ENCODE assay signal across 1 cellular context in the genomic region with DNA sequence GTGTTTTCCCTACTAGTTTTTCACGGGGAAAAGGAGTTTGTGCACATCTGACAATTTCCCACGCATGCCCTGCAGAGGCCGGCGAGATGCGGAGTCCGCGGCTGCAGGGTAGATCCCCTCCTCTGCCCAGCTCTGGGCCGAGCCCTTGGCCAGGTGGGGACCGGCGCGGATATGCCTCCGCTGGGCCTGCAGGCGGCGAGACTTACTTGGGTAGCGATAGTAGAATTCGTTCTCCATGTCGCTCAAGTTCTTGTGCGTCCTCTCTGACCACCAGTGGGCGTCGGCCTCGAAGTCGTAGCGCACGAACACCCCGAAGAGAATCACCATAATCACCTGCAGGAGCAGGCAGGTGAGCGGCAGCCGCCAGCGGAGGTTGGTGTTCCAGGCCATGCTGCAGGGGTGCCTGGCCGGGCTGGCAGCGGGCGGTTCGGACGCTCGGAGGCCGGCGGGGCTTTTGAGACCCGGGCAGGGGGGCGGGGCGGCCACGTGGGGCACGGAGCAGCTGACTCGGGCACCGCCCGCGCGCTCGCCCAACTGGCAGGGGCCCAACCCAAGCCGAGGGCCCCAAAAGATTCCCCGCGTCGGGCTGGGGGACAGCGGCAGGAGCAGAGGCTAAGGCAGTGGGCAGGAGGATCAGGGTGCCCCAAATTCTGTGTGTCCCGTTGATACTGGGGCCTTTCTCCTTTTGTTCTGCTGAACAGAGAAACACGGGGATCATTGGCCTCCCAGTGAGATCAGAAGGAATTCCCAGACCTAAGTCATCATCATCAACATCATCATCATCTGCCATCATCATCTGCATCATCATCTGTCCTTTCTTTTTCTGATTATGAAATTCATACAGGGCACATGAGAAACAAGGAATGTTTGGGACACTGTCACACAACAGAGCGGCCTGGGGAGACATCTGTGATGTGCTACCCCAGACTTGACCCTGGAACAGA.
TF ChIP-seq lines count a peak whose summit lies in the region.

A gene (minus strand): TSS at position 429 of the 944 bp plus-strand sequence. CDS start 39 bp downstream, at position 390.

TF ChIP-seq in SK-N-SH, 30 proteins besides CTCF, POLR2A, EP300 and RAD21 (continued from another document):
- TF ChIP-seq, protein P1, sequence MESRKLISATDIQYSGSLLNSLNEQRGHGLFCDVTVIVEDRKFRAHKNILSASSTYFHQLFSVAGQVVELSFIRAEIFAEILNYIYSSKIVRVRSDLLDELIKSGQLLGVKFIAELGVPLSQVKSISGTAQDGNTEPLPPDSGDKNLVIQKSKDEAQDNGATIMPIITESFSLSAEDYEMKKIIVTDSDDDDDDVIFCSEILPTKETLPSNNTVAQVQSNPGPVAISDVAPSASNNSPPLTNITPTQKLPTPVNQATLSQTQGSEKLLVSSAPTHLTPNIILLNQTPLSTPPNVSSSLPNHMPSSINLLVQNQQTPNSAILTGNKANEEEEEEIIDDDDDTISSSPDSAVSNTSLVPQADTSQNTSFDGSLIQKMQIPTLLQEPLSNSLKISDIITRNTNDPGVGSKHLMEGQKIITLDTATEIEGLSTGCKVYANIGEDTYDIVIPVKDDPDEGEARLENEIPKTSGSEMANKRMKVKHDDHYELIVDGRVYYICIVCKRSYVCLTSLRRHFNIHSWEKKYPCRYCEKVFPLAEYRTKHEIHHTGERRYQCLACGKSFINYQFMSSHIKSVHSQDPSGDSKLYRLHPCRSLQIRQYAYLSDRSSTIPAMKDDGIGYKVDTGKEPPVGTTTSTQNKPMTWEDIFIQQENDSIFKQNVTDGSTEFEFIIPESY (IDR thresholded peaks at IDR 0.05; ENCODE audit: borderline replicate concordance, low read depth) = no peak
- TF ChIP-seq, protein P2, sequence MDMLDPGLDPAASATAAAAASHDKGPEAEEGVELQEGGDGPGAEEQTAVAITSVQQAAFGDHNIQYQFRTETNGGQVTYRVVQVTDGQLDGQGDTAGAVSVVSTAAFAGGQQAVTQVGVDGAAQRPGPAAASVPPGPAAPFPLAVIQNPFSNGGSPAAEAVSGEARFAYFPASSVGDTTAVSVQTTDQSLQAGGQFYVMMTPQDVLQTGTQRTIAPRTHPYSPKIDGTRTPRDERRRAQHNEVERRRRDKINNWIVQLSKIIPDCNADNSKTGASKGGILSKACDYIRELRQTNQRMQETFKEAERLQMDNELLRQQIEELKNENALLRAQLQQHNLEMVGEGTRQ (IDR thresholded peaks at IDR 0.05; ENCODE audit: borderline replicate concordance, low read depth, low read length) = no peak
- TF ChIP-seq, protein P3, sequence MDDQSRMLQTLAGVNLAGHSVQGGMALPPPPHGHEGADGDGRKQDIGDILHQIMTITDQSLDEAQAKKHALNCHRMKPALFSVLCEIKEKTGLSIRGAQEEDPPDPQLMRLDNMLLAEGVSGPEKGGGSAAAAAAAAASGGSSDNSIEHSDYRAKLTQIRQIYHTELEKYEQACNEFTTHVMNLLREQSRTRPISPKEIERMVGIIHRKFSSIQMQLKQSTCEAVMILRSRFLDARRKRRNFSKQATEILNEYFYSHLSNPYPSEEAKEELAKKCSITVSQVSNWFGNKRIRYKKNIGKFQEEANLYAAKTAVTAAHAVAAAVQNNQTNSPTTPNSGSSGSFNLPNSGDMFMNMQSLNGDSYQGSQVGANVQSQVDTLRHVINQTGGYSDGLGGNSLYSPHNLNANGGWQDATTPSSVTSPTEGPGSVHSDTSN (IDR thresholded peaks at IDR 0.05) = no peak
- TF ChIP-seq, protein P4, sequence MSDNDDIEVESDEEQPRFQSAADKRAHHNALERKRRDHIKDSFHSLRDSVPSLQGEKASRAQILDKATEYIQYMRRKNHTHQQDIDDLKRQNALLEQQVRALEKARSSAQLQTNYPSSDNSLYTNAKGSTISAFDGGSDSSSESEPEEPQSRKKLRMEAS (IDR thresholded peaks at IDR 0.05; ENCODE audit: low read depth) = no peak
- TF ChIP-seq FOXM1 (IDR thresholded peaks at IDR 0.05; ENCODE audit: low read depth) (no peak), NRF1 (IDR thresholded peaks at IDR 0.05; ENCODE audit: low read depth, low read length) (no peak), FOXJ3 (CRISPR knock-in tag; IDR thresholded peaks at IDR 0.05) (no peak), YY1 (IDR thresholded peaks at IDR 0.05; ENCODE audit: low read depth) (no peak)
- TF ChIP-seq, protein P5, sequence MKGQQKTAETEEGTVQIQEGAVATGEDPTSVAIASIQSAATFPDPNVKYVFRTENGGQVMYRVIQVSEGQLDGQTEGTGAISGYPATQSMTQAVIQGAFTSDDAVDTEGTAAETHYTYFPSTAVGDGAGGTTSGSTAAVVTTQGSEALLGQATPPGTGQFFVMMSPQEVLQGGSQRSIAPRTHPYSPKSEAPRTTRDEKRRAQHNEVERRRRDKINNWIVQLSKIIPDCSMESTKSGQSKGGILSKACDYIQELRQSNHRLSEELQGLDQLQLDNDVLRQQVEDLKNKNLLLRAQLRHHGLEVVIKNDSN (IDR thresholded peaks at IDR 0.05; ENCODE audit: borderline replicate concordance, low read depth) = no peak
